Comparison of ENCODE assay signal across 16 cellular contexts in the genomic region with DNA sequence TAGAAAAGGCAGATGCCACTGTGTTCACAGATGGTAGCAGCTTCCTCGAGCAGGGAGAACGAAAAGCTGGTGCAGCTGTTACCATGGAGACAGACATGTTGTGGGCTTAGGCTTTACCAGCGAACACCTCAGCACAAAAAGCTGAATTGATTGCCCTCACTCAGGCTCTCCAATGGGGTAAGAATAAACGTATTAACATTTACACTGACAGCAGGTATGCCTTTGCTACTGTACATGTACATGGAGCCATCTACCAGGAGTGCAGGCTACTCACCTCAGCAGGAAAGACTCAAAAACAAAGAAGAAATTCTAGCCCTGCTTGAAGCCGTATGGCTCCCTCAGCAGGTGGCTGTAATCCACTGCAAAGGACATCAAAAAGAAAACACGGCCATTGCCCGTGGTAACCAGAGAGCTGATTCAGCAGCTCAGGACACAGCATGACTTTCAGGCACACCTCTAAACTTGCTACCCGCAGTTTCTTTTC.
DNase-seq lines count a peak whose midpoint lies in the region; ATAC-seq and TF ChIP-seq lines count a peak whose summit lies in the region.
"Had no signal": no experiment of that assay in that cellular context is flagged by ENCODE, and none has a peak within 500 bp of the region (broad histone marks: within the 10 kb centered on the region; RNA-seq: fewer than 3 reads in every experiment).

No MANE protein-coding gene starts in this region.

- peaks cover 79% of the 10 kb centered on the region for H3K4me1 Mint-ChIP-seq in WTC11

- H3K27me3 Mint-ChIP-seq in WTC11 (ENCODE audit: low read depth) = peaks cover 100% of the 10 kb centered on the region
- H3K27me3 Mint-ChIP-seq: activated naive CD8-positive, alpha-beta T cell treated with anti-CD3 and anti-CD28 coated beads for 36 hours had no signal

- DNase-seq in Ammon's horn (ENCODE audit: low spot score) (peak; percentile 52), NCI-H1092 (lab: John Stamatoyannopoulos, UW) (peak; percentile 55), WTC11 (ENCODE audit: low spot score) (peak; percentile 52), kidney tubule cell (ENCODE audit: low spot score) (peak; percentile 64), HT-29 (ENCODE audit: low spot score) (no peak), epidermal melanocyte (ENCODE audit: insufficient read length, low spot score) (no peak), left cardiac atrium (no peak)
- DNase-seq: activated CD8-positive, alpha-beta T cell treated with anti-CD3 and anti-CD28 coated beads for 36 hours; activated naive CD8-positive, alpha-beta T cell treated with anti-CD3 and anti-CD28 coated beads for 36 hours; cortex of kidney; gastrocnemius medialis; H7; KBM-7; mammary epithelial cell; NCI-H526 treated with DMSO at 0.1 percent for 48 hours had no signal

- H3K4me3 Mint-ChIP-seq in WTC11 = no peak overlapping the region
- H3K4me3 Mint-ChIP-seq: activated CD8-positive, alpha-beta T cell treated with anti-CD3 and anti-CD28 coated beads for 36 hours; activated naive CD8-positive, alpha-beta T cell treated with anti-CD3 and anti-CD28 coated beads for 36 hours had no signal

- ATAC-seq in WTC11 = peak; percentile 73
- no peak for ATAC-seq in GM21423 (IDR thresholded peaks at IDR 0.05; ENCODE audit: unreplicated experiment)
- ATAC-seq in left cardiac atrium = no peak
- ATAC-seq: activated CD8-positive, alpha-beta T cell treated with anti-CD3 and anti-CD28 coated beads for 36 hours; gastrocnemius medialis had no signal

- CTCF ChIA-PET in WTC11 (lab: Charles Lee) = interaction anchor here (0.6 to 2.0 kb wide), 10 partner anchors 11 to 411 kb away, joined by 3 to 9 read pairs (median 4); a partner anchor contains a TSS

- intact Hi-C loops in left cardiac atrium (cut with DNase I) = no loop called here

- H3K9me3 Mint-ChIP-seq in WTC11 = no peaks in the 10 kb centered on the region

- POLR2A ChIA-PET in WTC11 (lab: Charles Lee) = interaction anchor here (0.7 kb wide), 1 partner anchor 129 kb away, joined by 7 read pairs; no protein-coding TSS in a partner anchor

- TF ChIP-seq CTCF in WTC11 (IDR thresholded peaks at IDR 0.05) = no peak

- peaks cover 9% of the 10 kb centered on the region for H3K36me3 Mint-ChIP-seq in WTC11

- H3K27ac Mint-ChIP-seq in WTC11 = no peak overlapping the region
- H3K27ac Mint-ChIP-seq: activated CD8-positive, alpha-beta T cell treated with anti-CD3 and anti-CD28 coated beads for 36 hours; activated naive CD8-positive, alpha-beta T cell treated with anti-CD3 and anti-CD28 coated beads for 36 hours had no signal

TF ChIP-seq in WTC11, 78 proteins besides CTCF, POLR2A, EP300 and RAD21:
- TF ChIP-seq EMX1 (CRISPR knock-in tag; IDR thresholded peaks at IDR 0.05) (no peak), FOXK1 (CRISPR knock-in tag; IDR thresholded peaks at IDR 0.05) (peak; percentile 65; the same call in 1 of the 2 replicates), MXD4 (CRISPR knock-in tag; IDR thresholded peaks at IDR 0.05; ENCODE audit: borderline replicate concordance) (no peak)

Comparison
In these comparisons a context has a peak if more than half of its experiments do, and no peak if none do; other contexts are left out.
1. DNase-seq: peak in Ammon's horn (single experiment), NCI-H1092 (single experiment), WTC11 (single experiment) and kidney tubule cell (single experiment); none in HT-29 (single experiment), epidermal melanocyte (single experiment) and left cardiac atrium (single experiment).